Comparison of ENCODE assay signal across 8 cellular contexts in the genomic region with DNA sequence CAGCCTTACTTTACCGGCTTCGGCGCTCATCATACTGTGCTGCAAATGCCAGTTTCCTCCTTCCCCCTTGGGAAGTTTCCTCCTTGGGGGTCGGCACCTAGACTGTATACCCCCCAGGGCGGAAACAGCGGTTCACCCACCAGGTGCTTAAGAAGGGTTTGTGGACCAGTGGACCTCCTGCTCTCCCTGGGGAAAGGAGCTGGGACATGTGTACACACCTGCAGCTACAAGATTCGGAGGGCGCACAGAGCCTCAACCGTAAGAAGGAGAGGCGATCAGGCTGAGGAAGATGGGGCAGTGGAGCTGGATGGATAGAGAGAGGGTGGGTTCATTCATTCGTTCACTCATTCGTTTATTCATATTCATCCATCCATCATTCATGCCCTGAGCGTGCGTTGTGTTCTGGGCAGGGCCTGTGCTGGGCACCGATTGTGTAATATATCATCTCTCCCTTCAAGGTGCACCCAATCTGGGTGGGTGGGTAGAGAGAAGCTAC. TPM values are rescaled to one million over a fixed set of nuclear protein-coding genes. Genes with fewer than 3 reads are reported as not detected.
DNase-seq lines count a peak whose midpoint lies in the region; ATAC-seq and TF ChIP-seq lines count a peak whose summit lies in the region.

No MANE protein-coding gene starts in this region.

- ATAC-seq in body of pancreas: no peak

- TF ChIP-seq POLR2A in body of pancreas (IDR thresholded peaks at IDR 0.05) (no peak), uterus (IDR thresholded peaks at IDR 0.05) (no peak)

- H3K4me3 ChIP-seq in cardiac muscle cell: peak overlapping the region; percentile 73
- no peak overlapping the region for H3K4me3 ChIP-seq in body of pancreas
- H3K4me3 ChIP-seq in mesodermal cell (ENCODE audit: extremely low read depth, insufficient read depth, low read length, poor library complexity, severe bottlenecking): peak overlapping the region; percentile 74
- H3K4me3 ChIP-seq in uterus: peak overlapping the region; percentile 55 to 72

- intact Hi-C loops in cardiac septum (cut with DNase I) (loop anchor here (5.0 kb wide), 4 partner anchors 188 to 612 kb away; a partner anchor contains a TSS), body of pancreas (cut with DNase I) (no loop called here), uterus (cut with DNase I; ENCODE audit: low total_unique reads) (loop anchor here (10.0 kb wide), 1 partner anchor 84 kb away; no protein-coding TSS in a partner anchor)

- WGBS in body of pancreas, 2 donors: 51 to 56% methylated on average over 15 of the region's 15 CpGs
- WGBS in mesodermal cell (ENCODE audit: insufficient coverage in 2 of 2), 2 experiments: 89 to 96% methylated on average over 4 to 8 of the region's 15 CpGs

- H3K9me3 ChIP-seq in cardiac muscle cell (ENCODE audit: low read depth): no peaks in the 10 kb centered on the region
- no peaks in the 10 kb centered on the region for H3K9me3 ChIP-seq in body of pancreas
- no peaks in the 10 kb centered on the region for H3K9me3 ChIP-seq in mesodermal cell (ENCODE audit: control insufficient read depth, low read length)
- no peaks in the 10 kb centered on the region for H3K9me3 ChIP-seq in uterus

- H3K27me3 ChIP-seq in cardiac muscle cell (no peaks in the 10 kb centered on the region), body of pancreas (no peaks in the 10 kb centered on the region), uterus (no peaks in the 10 kb centered on the region)

- H3K36me3 ChIP-seq in cardiac muscle cell (no peaks in the 10 kb centered on the region), body of pancreas (replicated peaks in 1 of 2; ENCODE audit: insufficient read depth in 1 of 2, low read depth in 2 of 2) (no peaks in the 10 kb centered on the region), mesodermal cell (ENCODE audit: control insufficient read depth, insufficient read depth, low read length) (peaks cover 8% of the 10 kb centered on the region), uterus (no peaks in the 10 kb centered on the region)

- H3K27ac ChIP-seq in cardiac muscle cell: peak overlapping the region; percentile 92
- peak overlapping the region; percentile 83 to 94 (median 89) for H3K27ac ChIP-seq in body of pancreas
- peak overlapping the region; percentile 41 for H3K27ac ChIP-seq in mesodermal cell (ENCODE audit: low read depth, low read length, severe bottlenecking)
- peak overlapping the region; percentile 96 to 98 for H3K27ac ChIP-seq in uterus

- TF ChIP-seq CTCF in cardiac muscle cell (IDR thresholded peaks at IDR 0.05; ENCODE audit: low read depth, low read length) (no peak), body of pancreas (IDR thresholded peaks at IDR 0.05) (no peak), uterus (IDR thresholded peaks at IDR 0.05) (no peak)

- DNase-seq in cardiac muscle cell (ENCODE audit: low read depth in 1 of 2, low spot score in 1 of 2) (no peak), cardiac septum (ENCODE audit: low spot score) (no peak), body of pancreas (no peak), uterus (peak; percentile 37 to 39), NCI-H345 treated with DMSO at 0.1 percent for 48 hours (lab: John Stamatoyannopoulos, UW; ENCODE audit: unreplicated experiment) (no peak), NCI-H2196 (lab: John Stamatoyannopoulos, UW; ENCODE audit: unreplicated experiment) (no peak), UCSD-AML1 (lab: John Stamatoyannopoulos, UW; ENCODE audit: unreplicated experiment) (no peak)

- H3K4me1 ChIP-seq in cardiac muscle cell (ENCODE audit: low read depth): peaks cover 8% of the 10 kb centered on the region
- peaks cover 55% of the 10 kb centered on the region for H3K4me1 ChIP-seq in body of pancreas
- H3K4me1 ChIP-seq in mesodermal cell (ENCODE audit: control insufficient read depth, insufficient read depth, low read length, poor library complexity, severe bottlenecking): peaks cover 13% of the 10 kb centered on the region
- H3K4me1 ChIP-seq in uterus: peaks cover 0 to 4% of the 10 kb centered on the region in 2 donors

RNA-seq across cellular contexts. Expression of a gene that starts 0.7 kb away (rescaled TPM):
- total RNA-seq in cardiac muscle cell (15.6 and 16.9 TPM in 2 replicates), cardiac septum (10.2 TPM), body of pancreas (10 to 100 TPM in 1 of 2 donors, 1 to 10 TPM in 1; 8.0 to 22.1 TPM), uterus (10 to 100 TPM in 2 of 4 donors, 1 to 10 TPM in 1, under 1 TPM in 1; 0.29 to 12.8 (median 6.4) TPM)
- 16.1 TPM in 2 replicates for polyA plus RNA-seq in cardiac muscle cell
- polyA plus RNA-seq in mesodermal cell (2013, experiment 1 of 2): 10.9 TPM
- polyA plus RNA-seq in mesodermal cell (2013, experiment 2 of 2): 8.5 TPM

RNA-seq across cellular contexts. Expression of a gene that starts 13.9 kb away (rescaled TPM):
- 29.7 and 31.7 TPM in 2 replicates for total RNA-seq in cardiac muscle cell
- polyA plus RNA-seq in cardiac muscle cell: 19.2 and 28.1 TPM in 2 replicates
- 9.5 TPM for total RNA-seq in cardiac septum
- total RNA-seq in body of pancreas: 10 to 100 TPM; 14.3 to 18.5 TPM
- polyA plus RNA-seq in mesodermal cell (2013, experiment 1 of 2): 6.1 TPM
- polyA plus RNA-seq in mesodermal cell (2013, experiment 2 of 2): 4.9 TPM
- 10 to 100 TPM in 2 of 4 donors, 1 to 10 TPM in 2; 1.0 to 23.0 (median 11.9) TPM for total RNA-seq in uterus

RNA-seq across cellular contexts. Expression of a gene that starts 43.9 kb away (rescaled TPM):
- total RNA-seq in cardiac muscle cell (46.0 and 49.1 TPM in 2 replicates), cardiac septum (24.5 TPM), body of pancreas (10 to 100 TPM; 25.1 to 27.2 TPM), uterus (10 to 100 TPM in 2 of 4 donors, 1 to 10 TPM in 2; 1.5 to 38.2 (median 16.3) TPM)
- 45.4 and 53.9 TPM in 2 replicates for polyA plus RNA-seq in cardiac muscle cell
- polyA plus RNA-seq in mesodermal cell (2013, experiment 1 of 2): 32.5 TPM
- polyA plus RNA-seq in mesodermal cell (2013, experiment 2 of 2): 32.1 TPM

RNA-seq across cellular contexts. Expression of a gene that starts 43.9 kb away (rescaled TPM):
- total RNA-seq in cardiac muscle cell (37.4 and 53.6 TPM in 2 replicates), cardiac septum (28.0 TPM), body of pancreas (10 to 100 TPM in 1 of 2 donors, 1 to 10 TPM in 1; 7.0 to 51.4 TPM), uterus (10 to 100 TPM; 14.1 to 43.1 (median 23.8) TPM)
- polyA plus RNA-seq in cardiac muscle cell: 9.2 and 15.9 TPM in 2 replicates
- polyA plus RNA-seq in mesodermal cell (2013, experiment 1 of 2): 15.5 TPM
- 9.5 TPM for polyA plus RNA-seq in mesodermal cell (2013, experiment 2 of 2)

Comparison
In these comparisons a context has a peak if more than half of its experiments do, and no peak if none do; other contexts are left out.
1. DNase-seq: peak in uterus (2 of 2); none in cardiac muscle cell (0 of 2), cardiac septum (single experiment), body of pancreas (0 of 4), NCI-H345 treated with DMSO at 0.1 percent for 48 hours (single experiment), NCI-H2196 (single experiment) and UCSD-AML1 (single experiment).
2. H3K27ac ChIP-seq: peak in every context shown above with its lines; median percentile 97 in uterus; 92 in cardiac muscle cell; 89 in body of pancreas; 41 in mesodermal cell.
3. H3K4me3 ChIP-seq: peak in cardiac muscle cell (single experiment), mesodermal cell (single experiment) and uterus (2 of 2); none in body of pancreas (0 of 2).